1 cellular context compared by ENCODE assay signal in the genomic region with DNA sequence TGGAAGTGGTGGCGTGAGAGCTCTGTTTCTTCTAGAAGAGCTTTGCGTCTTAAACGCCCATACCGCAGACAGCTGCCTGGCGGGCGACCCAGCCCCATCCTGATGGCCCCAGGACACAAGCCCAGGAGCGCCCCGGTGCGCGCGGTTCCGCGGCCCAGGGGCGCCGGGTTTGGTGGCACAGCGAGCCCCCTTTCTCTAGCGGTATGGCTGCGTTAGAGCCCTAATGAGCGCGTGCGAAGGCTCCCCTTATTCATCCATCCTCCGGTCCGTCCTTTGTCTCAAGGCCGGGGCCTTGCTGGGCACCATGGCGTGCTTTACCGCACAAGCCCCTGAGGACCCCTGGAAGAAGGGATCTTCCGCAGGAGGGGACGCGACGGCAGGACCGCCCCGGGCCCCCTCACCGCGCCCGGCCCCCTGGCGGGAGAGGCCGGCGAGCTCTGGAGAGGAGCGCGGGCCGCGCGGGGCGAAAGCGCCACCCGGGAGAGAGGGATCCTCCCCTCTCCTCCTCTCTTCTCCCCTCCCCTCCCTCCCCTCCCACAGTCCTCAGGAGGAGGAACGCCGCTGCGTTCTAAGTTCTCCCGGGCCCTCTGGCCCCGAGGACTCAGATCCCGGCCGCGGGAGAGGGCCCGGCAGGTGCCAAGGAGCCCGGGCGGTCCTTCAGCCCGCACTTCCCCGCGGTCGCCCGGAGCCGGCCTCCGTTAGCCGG.
TF ChIP-seq lines count a peak whose summit lies in the region.

No MANE protein-coding gene starts in this region.

TF ChIP-seq in SK-N-SH, 30 proteins besides CTCF, POLR2A, EP300 and RAD21 (continued from another document):
- TF ChIP-seq, protein P1, sequence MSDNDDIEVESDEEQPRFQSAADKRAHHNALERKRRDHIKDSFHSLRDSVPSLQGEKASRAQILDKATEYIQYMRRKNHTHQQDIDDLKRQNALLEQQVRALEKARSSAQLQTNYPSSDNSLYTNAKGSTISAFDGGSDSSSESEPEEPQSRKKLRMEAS (IDR thresholded peaks at IDR 0.05; ENCODE audit: low read depth), result no peak; the same call in 1 of the 2 replicates
- TF ChIP-seq POLR2AphosphoS5 (IDR thresholded peaks at IDR 0.05; ENCODE audit: low read depth, low read length) (0 out of 2 replicates have a peak, but pooled peaks have one; percentile 61), FOSL2 (IDR thresholded peaks at IDR 0.05; ENCODE audit: borderline replicate concordance, low read depth) (no peak), NFIC (IDR thresholded peaks at IDR 0.05; ENCODE audit: borderline replicate concordance) (no peak), YY1 (IDR thresholded peaks at IDR 0.05; ENCODE audit: low read depth) (peak; percentile 13; the same call in 1 of the 2 replicates), TEAD4 (IDR thresholded peaks at IDR 0.05; ENCODE audit: borderline replicate concordance, insufficient read depth) (no peak), RCOR1 (IDR thresholded peaks at IDR 0.05; ENCODE audit: low read length) (peak; percentile 16; the same call in 1 of the 2 replicates), TCF12 (IDR thresholded peaks at IDR 0.05) (no peak), TAF1 (IDR thresholded peaks at IDR 0.05; ENCODE audit: borderline replicate concordance, low read depth, low read length) (peak; percentile 45; the same call in 1 of the 2 replicates), GATA2 (CRISPR knock-in tag; IDR thresholded peaks at IDR 0.05) (no peak), SMC3 (IDR thresholded peaks at IDR 0.05; ENCODE audit: low read depth, low read length) (no peak), CHD2 (IDR thresholded peaks at IDR 0.05; ENCODE audit: low read length, partially characterized antibody) (no peak)
- TF ChIP-seq, protein P2, sequence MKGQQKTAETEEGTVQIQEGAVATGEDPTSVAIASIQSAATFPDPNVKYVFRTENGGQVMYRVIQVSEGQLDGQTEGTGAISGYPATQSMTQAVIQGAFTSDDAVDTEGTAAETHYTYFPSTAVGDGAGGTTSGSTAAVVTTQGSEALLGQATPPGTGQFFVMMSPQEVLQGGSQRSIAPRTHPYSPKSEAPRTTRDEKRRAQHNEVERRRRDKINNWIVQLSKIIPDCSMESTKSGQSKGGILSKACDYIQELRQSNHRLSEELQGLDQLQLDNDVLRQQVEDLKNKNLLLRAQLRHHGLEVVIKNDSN (IDR thresholded peaks at IDR 0.05; ENCODE audit: borderline replicate concordance, low read depth), result no peak
- TF ChIP-seq, protein P3, sequence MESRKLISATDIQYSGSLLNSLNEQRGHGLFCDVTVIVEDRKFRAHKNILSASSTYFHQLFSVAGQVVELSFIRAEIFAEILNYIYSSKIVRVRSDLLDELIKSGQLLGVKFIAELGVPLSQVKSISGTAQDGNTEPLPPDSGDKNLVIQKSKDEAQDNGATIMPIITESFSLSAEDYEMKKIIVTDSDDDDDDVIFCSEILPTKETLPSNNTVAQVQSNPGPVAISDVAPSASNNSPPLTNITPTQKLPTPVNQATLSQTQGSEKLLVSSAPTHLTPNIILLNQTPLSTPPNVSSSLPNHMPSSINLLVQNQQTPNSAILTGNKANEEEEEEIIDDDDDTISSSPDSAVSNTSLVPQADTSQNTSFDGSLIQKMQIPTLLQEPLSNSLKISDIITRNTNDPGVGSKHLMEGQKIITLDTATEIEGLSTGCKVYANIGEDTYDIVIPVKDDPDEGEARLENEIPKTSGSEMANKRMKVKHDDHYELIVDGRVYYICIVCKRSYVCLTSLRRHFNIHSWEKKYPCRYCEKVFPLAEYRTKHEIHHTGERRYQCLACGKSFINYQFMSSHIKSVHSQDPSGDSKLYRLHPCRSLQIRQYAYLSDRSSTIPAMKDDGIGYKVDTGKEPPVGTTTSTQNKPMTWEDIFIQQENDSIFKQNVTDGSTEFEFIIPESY (IDR thresholded peaks at IDR 0.05; ENCODE audit: borderline replicate concordance, low read depth), result no peak
- TF ChIP-seq, protein P4, sequence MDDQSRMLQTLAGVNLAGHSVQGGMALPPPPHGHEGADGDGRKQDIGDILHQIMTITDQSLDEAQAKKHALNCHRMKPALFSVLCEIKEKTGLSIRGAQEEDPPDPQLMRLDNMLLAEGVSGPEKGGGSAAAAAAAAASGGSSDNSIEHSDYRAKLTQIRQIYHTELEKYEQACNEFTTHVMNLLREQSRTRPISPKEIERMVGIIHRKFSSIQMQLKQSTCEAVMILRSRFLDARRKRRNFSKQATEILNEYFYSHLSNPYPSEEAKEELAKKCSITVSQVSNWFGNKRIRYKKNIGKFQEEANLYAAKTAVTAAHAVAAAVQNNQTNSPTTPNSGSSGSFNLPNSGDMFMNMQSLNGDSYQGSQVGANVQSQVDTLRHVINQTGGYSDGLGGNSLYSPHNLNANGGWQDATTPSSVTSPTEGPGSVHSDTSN (IDR thresholded peaks at IDR 0.05), result no peak
TF ChIP-seq in SK-N-SH: peak in this region for 4.
